ENCODE assay signal across 16 cellular contexts in genomic region chr1:62493656-62494055, GRCh38.
"Had no signal": no experiment of that assay in that cellular context is flagged by ENCODE, and none has a peak within 500 bp of the region (broad histone marks: within the 10 kb centered on the region; RNA-seq: fewer than 3 reads in every experiment).

No MANE protein-coding gene starts in this region.

- DNase-seq: activated CD4-positive, alpha-beta T cell treated with anti-CD3 and anti-CD28 coated beads, Interleukin-2, amount 10 ng/mL, durations not matched to agents 24 days and 14 days; activated CD4-positive, CD25-positive, alpha-beta regulatory T cell; activated CD8-positive, alpha-beta T cell treated with anti-CD3 and anti-CD28 coated beads, Interleukin-2, amount 10 ng/mL, durations not matched to agents 7 days and 5 days; activated gamma-delta T cell treated with Interleukin-2 at 50 U/mL for 16 hours; amygdala; head of caudate nucleus; immature natural killer cell; stimulated activated CD4-positive, alpha-beta T cell treated with anti-CD3 and anti-CD28 coated beads, Interleukin-4, amount 100 ng/mL, for 24 hours; stimulated activated naive CD4-positive, alpha-beta T cell treated with Interleukin-2 at 50 U/mL for 16 hours; substantia nigra; uterus had no signal

- FAIRE-seq: frontal cortex had no signal

- H3K36me3 ChIP-seq: uterus had no signal

- H3K4me3 ChIP-seq: skin epidermis, tibial nerve, uterus had no signal

- H3K9me3 ChIP-seq: tibial nerve, uterus had no signal

- H3K4me1 ChIP-seq: tibial nerve, uterus had no signal

- H3K27ac ChIP-seq: skin epidermis, tibial nerve, uterus had no signal

- H3K27me3 ChIP-seq: tibial nerve, uterus had no signal

- ATAC-seq: activated CD8-positive, alpha-beta T cell treated with anti-CD3 and anti-CD28 coated beads, Interleukin-2, amount 10 ng/mL, durations not matched to agents 7 days and 5 days; esophagus mucosa; natural killer cell treated with Interleukin-12 subunit alpha and Interleukin-12 subunit beta and Interleukin-15 and Interleukin-18, amount 100 ng/mL, for 72 hours had no signal
